In the genomic region with DNA sequence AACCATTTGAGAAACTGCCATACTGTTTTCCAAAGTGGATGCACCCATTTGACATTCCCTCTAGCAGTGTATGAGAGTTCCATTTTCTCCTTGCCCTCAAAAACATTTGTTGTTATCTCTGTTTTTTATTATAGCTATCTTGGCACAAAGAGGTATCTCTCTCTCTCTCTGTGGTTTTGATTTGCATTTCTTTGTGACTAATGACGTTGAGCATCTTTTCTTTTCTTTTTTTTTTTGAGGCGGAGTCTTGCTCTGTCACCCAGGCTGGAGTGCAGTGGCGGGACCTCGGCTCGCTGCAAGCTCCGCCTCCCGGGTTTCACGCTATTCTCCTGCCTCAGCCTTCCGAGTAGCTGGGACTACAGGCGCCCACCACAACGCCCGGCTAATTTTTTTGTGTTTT, we compare ENCODE assay signal across 1 cellular context.
TF ChIP-seq lines count a peak whose summit lies in the region.

No MANE protein-coding gene starts in this region.

TF ChIP-seq in WTC11, 78 proteins besides CTCF, POLR2A, EP300 and RAD21 (continued from another document):
- TF ChIP-seq, protein P1, sequence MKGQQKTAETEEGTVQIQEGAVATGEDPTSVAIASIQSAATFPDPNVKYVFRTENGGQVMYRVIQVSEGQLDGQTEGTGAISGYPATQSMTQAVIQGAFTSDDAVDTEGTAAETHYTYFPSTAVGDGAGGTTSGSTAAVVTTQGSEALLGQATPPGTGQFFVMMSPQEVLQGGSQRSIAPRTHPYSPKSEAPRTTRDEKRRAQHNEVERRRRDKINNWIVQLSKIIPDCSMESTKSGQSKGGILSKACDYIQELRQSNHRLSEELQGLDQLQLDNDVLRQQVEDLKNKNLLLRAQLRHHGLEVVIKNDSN (CRISPR knock-in tag; IDR thresholded peaks at IDR 0.05), result no peak
- TF ChIP-seq TCF7 (CRISPR knock-in tag; IDR thresholded peaks at IDR 0.05; ENCODE audit: low read depth), result no peak
- no peak for TF ChIP-seq ZNF416 (CRISPR knock-in tag; IDR thresholded peaks at IDR 0.05)
TF ChIP-seq in WTC11: peak in this region for 0.
